1 cellular context compared by ENCODE assay signal in the genomic region with DNA sequence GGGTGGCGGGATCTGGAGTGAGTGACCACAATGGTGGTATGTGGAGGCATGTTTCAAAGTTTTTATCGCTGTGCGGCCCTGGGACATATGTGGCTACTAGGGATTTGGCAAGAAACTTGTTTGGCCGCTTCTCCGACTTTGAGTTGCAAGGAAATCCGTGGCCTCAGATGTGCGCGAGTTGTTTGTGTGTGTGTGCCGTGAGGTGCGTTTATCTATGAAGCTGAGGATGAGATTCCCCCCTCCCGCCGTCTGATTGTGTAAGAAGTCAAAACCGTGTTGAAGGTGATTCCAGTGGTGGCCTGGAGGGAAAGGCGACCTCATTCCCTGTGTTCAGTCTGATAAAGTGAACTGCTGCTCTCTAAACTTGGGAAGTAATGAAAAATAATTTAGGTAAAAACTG.
TF ChIP-seq lines count a peak whose summit lies in the region.

No MANE protein-coding gene starts in this region.

TF ChIP-seq in H1, 55 proteins besides CTCF, POLR2A, EP300 and RAD21 (continued from another document):
- TF ChIP-seq, protein P1, sequence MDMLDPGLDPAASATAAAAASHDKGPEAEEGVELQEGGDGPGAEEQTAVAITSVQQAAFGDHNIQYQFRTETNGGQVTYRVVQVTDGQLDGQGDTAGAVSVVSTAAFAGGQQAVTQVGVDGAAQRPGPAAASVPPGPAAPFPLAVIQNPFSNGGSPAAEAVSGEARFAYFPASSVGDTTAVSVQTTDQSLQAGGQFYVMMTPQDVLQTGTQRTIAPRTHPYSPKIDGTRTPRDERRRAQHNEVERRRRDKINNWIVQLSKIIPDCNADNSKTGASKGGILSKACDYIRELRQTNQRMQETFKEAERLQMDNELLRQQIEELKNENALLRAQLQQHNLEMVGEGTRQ (IDR thresholded peaks at IDR 0.05; ENCODE audit: low read length), result no peak
